22 cellular contexts compared by ENCODE assay signal in the genomic region with DNA sequence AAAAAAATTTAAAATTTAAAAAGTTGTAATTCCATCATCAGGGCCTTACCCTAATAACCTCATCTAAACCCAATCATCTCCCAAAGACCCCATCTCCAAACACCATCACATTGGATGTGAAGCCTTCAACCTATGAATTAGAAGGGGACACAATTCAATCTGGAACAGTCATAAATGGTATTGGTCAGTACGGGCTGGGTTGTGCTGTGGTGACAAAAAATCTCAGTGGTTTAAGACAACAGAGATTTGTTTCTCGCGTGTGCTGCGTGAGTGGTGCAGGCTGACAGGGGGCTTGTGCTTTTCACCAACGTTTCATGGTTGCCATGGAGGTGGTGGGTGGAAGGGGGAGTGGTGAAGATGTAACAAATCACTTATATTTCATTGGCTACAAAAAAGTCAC.
"Had no signal": no experiment of that assay in that cellular context is flagged by ENCODE, and none has a peak within 500 bp of the region (broad histone marks: within the 10 kb centered on the region; RNA-seq: fewer than 3 reads in every experiment).

No MANE protein-coding gene starts in this region.

- FAIRE-seq: pancreas had no signal

- H3K36me3 ChIP-seq: neutrophil, pancreas, spleen, stomach, thoracic aorta, thyroid gland, tibial nerve, upper lobe of left lung, uterus had no signal

- DNase-seq: naive B cell; naive thymus-derived CD8-positive, alpha-beta T cell; right cardiac atrium; stimulated activated CD4-positive, alpha-beta T cell treated with anti-CD3 and anti-CD28 coated beads, Interleukin-12 subunit alpha, Interleukin-12 subunit beta, amount 100 ng/mL, for 4 hours; stimulated activated CD4-positive, alpha-beta T cell treated with anti-CD3 and anti-CD28 coated beads, Interleukin-4, amount 100 ng/mL, for 1 hour; stimulated activated CD4-positive, alpha-beta T cell treated with anti-CD3 and anti-CD28 coated beads, Interleukin-4, amount 100 ng/mL, for 4 hours; stimulated activated naive CD4-positive, alpha-beta T cell; uterus had no signal

- H3K27ac ChIP-seq: neutrophil, pancreas, psoas muscle, skin epidermis, spleen, stomach, thoracic aorta, thyroid gland, tibial nerve, upper lobe of left lung, uterus had no signal

- H3K27me3 ChIP-seq: thyroid gland, uterus had no signal

- H3K4me3 ChIP-seq: pancreas, psoas muscle, skin epidermis, smooth muscle cell, spleen, stomach, thoracic aorta, thyroid gland, tibial nerve, upper lobe of left lung, uterus had no signal

- H3K9me3 ChIP-seq: neutrophil, pancreas, psoas muscle, spleen, stomach, thoracic aorta, thyroid gland, tibial nerve, upper lobe of left lung, uterus had no signal

- H3K4me2 ChIP-seq: smooth muscle cell had no signal

- ATAC-seq: naive thymus-derived CD8-positive, alpha-beta T cell; natural killer cell treated with Interleukin-12 subunit alpha and Interleukin-12 subunit beta and Interleukin-15 and Interleukin-18, amount 100 ng/mL, for 72 hours; sciatic nerve; stimulated activated memory B cell treated with anti-CD40 and anti-IgM and Interleukin-4, amounts not matched to agents 10 μg/mL and 1 μg/mL and 100 μg/mL, for 72 hours had no signal

- H3K4me1 ChIP-seq: pancreas had no signal
